In the genomic region with DNA sequence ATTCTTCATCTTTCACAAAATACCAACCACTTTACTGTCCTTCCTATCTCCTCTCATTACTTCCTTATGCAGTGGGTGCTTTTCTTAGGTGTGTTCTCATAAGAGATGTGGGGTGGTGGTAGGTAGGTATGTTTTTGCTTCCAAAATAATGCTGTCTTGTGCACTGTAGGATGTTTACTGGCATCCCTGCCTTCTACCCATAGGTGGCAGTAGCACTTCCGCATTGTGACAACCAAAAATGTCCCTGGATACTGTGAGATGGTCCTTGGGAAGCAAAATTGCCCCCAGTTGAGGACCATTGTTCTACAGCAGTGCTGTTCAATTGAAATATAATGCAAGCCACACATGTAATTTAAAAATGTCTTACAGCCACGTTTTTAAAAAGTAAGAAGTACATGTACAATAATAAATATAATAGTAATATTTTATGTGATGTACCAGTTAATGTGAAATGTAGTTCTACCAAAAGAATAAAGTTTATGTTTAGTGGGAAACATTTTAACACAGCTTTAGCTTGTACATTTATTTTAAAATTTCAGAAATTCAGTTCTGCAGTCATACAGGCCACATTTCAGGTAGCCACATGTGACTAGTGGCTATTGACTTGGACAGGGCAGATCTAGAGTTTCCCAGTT, we compare ENCODE assay signal across 10 cellular contexts.
DNase-seq lines count a peak whose midpoint lies in the region; ATAC-seq and TF ChIP-seq lines count a peak whose summit lies in the region.
"Had no signal": no experiment of that assay in that cellular context is flagged by ENCODE, and none has a peak within 500 bp of the region (broad histone marks: within the 10 kb centered on the region; RNA-seq: fewer than 3 reads in every experiment).

No MANE protein-coding gene starts in this region.

- H3K4me3 Mint-ChIP-seq in activated CD4-positive, alpha-beta T cell treated with anti-CD3 and anti-CD28 coated beads, Interleukin-2, amount 10 ng/mL, durations not matched to agents 7 days and 5 days: no peak overlapping the region
- H3K4me3 Mint-ChIP-seq: IgD-negative memory B cell had no signal

- no peaks in the 10 kb centered on the region for H3K36me3 Mint-ChIP-seq in activated CD4-positive, alpha-beta T cell treated with anti-CD3 and anti-CD28 coated beads, Interleukin-2, amount 10 ng/mL, durations not matched to agents 7 days and 5 days (ENCODE audit: low read depth)

- H3K4me3 ChIP-seq in A673 (ENCODE audit: low read depth, low read length, poor library complexity, severe bottlenecking): no peak overlapping the region

- no peak for ATAC-seq in HG02763 (IDR thresholded peaks at IDR 0.05; ENCODE audit: unreplicated experiment)

- TF ChIP-seq CTCF in A673 (conservative IDR thresholded peaks at IDR 0.05; ENCODE audit: low read depth, low read length): peak; percentile 90

- H3K4me1 Mint-ChIP-seq in activated CD4-positive, alpha-beta T cell treated with anti-CD3 and anti-CD28 coated beads, Interleukin-2, amount 10 ng/mL, durations not matched to agents 7 days and 5 days: no peaks in the 10 kb centered on the region

- H3K4me1 ChIP-seq in A673 (ENCODE audit: insufficient read depth, low read length, poor library complexity, severe bottlenecking): no peaks in the 10 kb centered on the region

- H3K27ac ChIP-seq in A673 (ENCODE audit: low read depth, low read length, poor library complexity, severe bottlenecking): no peak overlapping the region

- H3K9me3 Mint-ChIP-seq in activated CD4-positive, alpha-beta T cell treated with anti-CD3 and anti-CD28 coated beads, Interleukin-2, amount 10 ng/mL, durations not matched to agents 7 days and 5 days: no peaks in the 10 kb centered on the region
- H3K9me3 Mint-ChIP-seq: IgD-negative memory B cell had no signal

- no peaks in the 10 kb centered on the region for H3K36me3 ChIP-seq in A673 (ENCODE audit: insufficient read depth, low read length, poor library complexity, severe bottlenecking)

- no peak overlapping the region for H3K27ac Mint-ChIP-seq in activated CD4-positive, alpha-beta T cell treated with anti-CD3 and anti-CD28 coated beads, Interleukin-2, amount 10 ng/mL, durations not matched to agents 7 days and 5 days

- peaks cover 3% of the 10 kb centered on the region for H3K27me3 Mint-ChIP-seq in activated CD4-positive, alpha-beta T cell treated with anti-CD3 and anti-CD28 coated beads, Interleukin-2, amount 10 ng/mL, durations not matched to agents 7 days and 5 days
- H3K27me3 Mint-ChIP-seq: IgD-negative memory B cell had no signal

- POLR2A ChIA-PET in A673 (lab: Charles Lee; ENCODE audit: low non-redundant PET): no interaction called here
- POLR2A ChIA-PET in activated CD4-positive, alpha-beta T cell treated with anti-CD3 and anti-CD28 coated beads, Interleukin-2, amount 10 ng/mL, durations not matched to agents 7 days and 5 days (lab: Charles Lee): no interaction called here

- CTCF ChIA-PET in A673 (lab: Charles Lee): interaction anchor here (0.6 kb wide), 1 partner anchor 690 kb away, joined by 3 read pairs; no protein-coding TSS in a partner anchor
- CTCF ChIA-PET in activated CD4-positive, alpha-beta T cell treated with anti-CD3 and anti-CD28 coated beads, Interleukin-2, amount 10 ng/mL, durations not matched to agents 7 days and 5 days (lab: Charles Lee): interaction anchor here (0.8 to 1.1 kb wide), 2 partner anchors 8 to 10 kb away, joined by 3 read pairs; no protein-coding TSS in a partner anchor

- DNase-seq in A673 (ENCODE audit: low spot score): peak; percentile 68
- DNase-seq in Daoy (ENCODE audit: low read depth): peak; percentile 14
- peak; percentile 64 for DNase-seq in KBM-7
- DNase-seq in activated CD4-positive, alpha-beta T cell treated with anti-CD3 and anti-CD28 coated beads, Interleukin-2, amount 10 ng/mL, durations not matched to agents 7 days and 5 days: peak; percentile 25
- peak; percentile 9 for DNase-seq in glomerular endothelial cell (ENCODE audit: extremely low read depth, low read depth, low spot score)
- peak; percentile 33 for DNase-seq in stimulated activated CD8-positive, alpha-beta memory T cell treated with anti-CD3 and anti-CD28 coated beads, Interleukin-4, amount 100 ng/mL, for 48 hours
- DNase-seq in NCI-H2029 treated with DMSO at 0.1 percent for 48 hours (lab: John Stamatoyannopoulos, UW): no peak
- DNase-seq: left cardiac atrium had no signal

- intact Hi-C loops in A673 (cut with micrococcal nuclease; ENCODE audit: unreplicated experiment): loop anchor here (10.0 kb wide), 1 partner anchor 117 kb away; no protein-coding TSS in a partner anchor

- in situ Hi-C loops in KBM-7 (cut with MboI; ENCODE audit: low pct_unique_long_range_greater_than_20kb, low sequenced_read_pairs): no loop called here

- no peaks in the 10 kb centered on the region for H3K9me3 ChIP-seq in A673 (ENCODE audit: low read depth, low read length, poor library complexity, severe bottlenecking)

- no TSS peak for BruUV-seq in A673 (replicated peaks; lab: Mats Ljungman, UMichigan)

- H3K27me3 ChIP-seq in A673 (replicated peaks; ENCODE audit: insufficient read depth, low read depth, low read length, poor library complexity): no peaks in the 10 kb centered on the region
